In the genomic region with DNA sequence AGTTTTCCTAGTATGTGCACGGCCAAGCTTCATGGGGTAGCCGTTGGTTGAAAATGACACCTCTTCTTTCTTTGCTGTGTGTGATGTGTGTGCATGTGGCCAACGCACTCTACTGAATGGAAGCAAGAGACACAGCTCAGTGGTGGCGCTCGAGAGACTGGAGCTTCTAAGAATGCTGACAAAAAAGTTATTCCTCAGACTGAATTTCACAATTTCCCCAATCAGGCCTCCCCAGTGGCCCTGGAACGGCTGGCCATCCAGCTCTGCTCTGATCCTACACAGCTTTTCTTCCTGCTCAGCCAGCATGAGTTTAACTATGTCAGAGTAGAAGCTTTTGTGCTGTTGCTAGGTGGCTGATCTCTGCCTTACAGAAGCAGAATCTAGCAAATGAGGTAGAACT, we compare ENCODE assay signal across 9 cellular contexts.
DNase-seq lines count a peak whose midpoint lies in the region; ATAC-seq and TF ChIP-seq lines count a peak whose summit lies in the region.
"Had no signal": no experiment of that assay in that cellular context is flagged by ENCODE, and none has a peak within 500 bp of the region (broad histone marks: within the 10 kb centered on the region; RNA-seq: fewer than 3 reads in every experiment).

No MANE protein-coding gene starts in this region.

- DNase-seq in AG09309 (ENCODE audit: low read depth) (peak; percentile 27), UCSD-AML1 (lab: John Stamatoyannopoulos, UW; ENCODE audit: unreplicated experiment) (peak; percentile 26), left ventricle myocardium inferior (peak; percentile 72), osteocyte (ENCODE audit: extremely low spot score, unreplicated experiment) (no peak), COR-L47 (lab: John Stamatoyannopoulos, UW) (no peak), NCI-H748 (lab: John Stamatoyannopoulos, UW; ENCODE audit: unreplicated experiment) (no peak)

- H3K4me3 ChIP-seq in AG09309 (ENCODE audit: control insufficient read depth, low read depth, low read length) = no peak overlapping the region
- no peak overlapping the region for H3K4me3 ChIP-seq in left ventricle myocardium inferior
- H3K4me3 ChIP-seq: BLaER1 had no signal

- TF ChIP-seq CTCF in AG09309 (IDR thresholded peaks at IDR 0.05; ENCODE audit: control insufficient read depth, insufficient read depth, low read depth, low read length, missing control alignments) (no peak), left ventricle myocardium inferior (IDR thresholded peaks at IDR 0.05; ENCODE audit: borderline replicate concordance) (peak; percentile 29), osteocyte (IDR thresholded peaks at IDR 0.05) (peak; percentile 42)

- peak overlapping the region; percentile 83 for H3K27ac Mint-ChIP-seq in osteocyte (ENCODE audit: unreplicated experiment)

- ATAC-seq in GM21526 (IDR thresholded peaks at IDR 0.05; ENCODE audit: low FRiP score, unreplicated experiment) = no peak
- ATAC-seq in HG03139 (IDR thresholded peaks at IDR 0.05; ENCODE audit: unreplicated experiment) = no peak

- no peaks in the 10 kb centered on the region for H3K9me3 Mint-ChIP-seq in osteocyte (ENCODE audit: unreplicated experiment)

- H3K9me3 ChIP-seq in left ventricle myocardium inferior (replicated peaks) = no peaks in the 10 kb centered on the region
- H3K9me3 ChIP-seq: BLaER1 had no signal

- H3K27ac ChIP-seq in left ventricle myocardium inferior (replicated peaks) = peak overlapping the region; percentile 37
- H3K27ac ChIP-seq: BLaER1 had no signal

- no peaks in the 10 kb centered on the region for H3K27me3 Mint-ChIP-seq in osteocyte (ENCODE audit: unreplicated experiment)

- no peaks in the 10 kb centered on the region for H3K36me3 ChIP-seq in left ventricle myocardium inferior
- H3K36me3 ChIP-seq: BLaER1 had no signal

- intact Hi-C loops in left ventricle myocardium inferior (cut with micrococcal nuclease) = no loop called here

- H3K4me1 Mint-ChIP-seq in osteocyte (ENCODE audit: unreplicated experiment) = peaks cover 21% of the 10 kb centered on the region

- no peaks in the 10 kb centered on the region for H3K36me3 Mint-ChIP-seq in osteocyte (ENCODE audit: unreplicated experiment)

- H3K4me3 Mint-ChIP-seq in osteocyte (ENCODE audit: unreplicated experiment) = no peak overlapping the region

- no peaks in the 10 kb centered on the region for H3K4me1 ChIP-seq in left ventricle myocardium inferior
- H3K4me1 ChIP-seq: BLaER1 had no signal

- no peaks in the 10 kb centered on the region for H3K27me3 ChIP-seq in left ventricle myocardium inferior (ENCODE audit: low read depth)
- H3K27me3 ChIP-seq: BLaER1 had no signal

Comparison
In these comparisons a context has a peak if more than half of its experiments do, and no peak if none do; other contexts are left out.
1. DNase-seq: peak in AG09309 (single experiment), UCSD-AML1 (single experiment) and left ventricle myocardium inferior (single experiment); none in osteocyte (single experiment), COR-L47 (single experiment) and NCI-H748 (single experiment).